ENCODE assay signal across 1 cellular context in the genomic region with DNA sequence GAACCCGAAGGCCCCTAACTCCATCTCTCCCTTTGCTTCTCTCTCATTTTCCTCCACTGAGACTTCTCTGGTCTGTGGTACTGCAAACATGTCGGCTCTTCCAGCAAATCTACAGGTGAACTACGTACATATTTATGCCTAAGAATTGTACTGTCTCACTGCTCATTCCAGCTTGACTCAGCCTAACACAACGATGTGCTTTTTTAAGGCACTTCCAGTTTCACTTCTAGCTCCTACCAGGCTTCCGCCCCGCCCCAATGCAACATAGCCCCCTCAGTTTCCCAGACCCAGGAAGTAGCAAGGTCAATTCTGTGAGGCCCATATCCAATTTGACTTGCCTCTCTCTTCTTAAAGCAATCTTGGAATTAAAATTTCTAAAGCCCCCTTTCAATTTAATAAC.
TF ChIP-seq lines count a peak whose summit lies in the region.

No MANE protein-coding gene starts in this region.

TF ChIP-seq in endothelial cell of umbilical vein, 7 proteins besides CTCF, POLR2A, EP300 and RAD21 (continued from another document):
- TF ChIP-seq, protein P1, sequence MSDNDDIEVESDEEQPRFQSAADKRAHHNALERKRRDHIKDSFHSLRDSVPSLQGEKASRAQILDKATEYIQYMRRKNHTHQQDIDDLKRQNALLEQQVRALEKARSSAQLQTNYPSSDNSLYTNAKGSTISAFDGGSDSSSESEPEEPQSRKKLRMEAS (IDR thresholded peaks at IDR 0.05; ENCODE audit: insufficient read depth, insufficient read length) = no peak
- no peak for TF ChIP-seq POLR2AphosphoS5 (IDR thresholded peaks at IDR 0.05; ENCODE audit: insufficient read depth, low read depth, low read length)
- no peak for TF ChIP-seq JUN (IDR thresholded peaks at IDR 0.05; ENCODE audit: borderline replicate concordance, insufficient read depth, insufficient read length, low read depth)
- no peak for TF ChIP-seq EZH2 (IDR thresholded peaks at IDR 0.05; ENCODE audit: borderline replicate concordance, low read depth, low read length, severe bottlenecking)
